8 cellular contexts compared by ENCODE assay signal in genomic region chr12:124567673-124568373, GRCh38. TPM values are rescaled to one million over a fixed set of nuclear protein-coding genes. Genes with fewer than 3 reads are reported as not detected.
A peak's percentile ranks its signal among the peaks of the same experiment; 100 is the strongest.
DNase-seq lines count a peak whose midpoint lies in the region; ATAC-seq, FAIRE-seq and TF ChIP-seq lines count a peak whose summit lies in the region.

No MANE protein-coding gene starts in this region.

- no peaks in the 10 kb centered on the region for H3K9me3 ChIP-seq in right atrium auricular region

- DNase-seq in GM12864 (ENCODE audit: low read depth) (no peak), NCI-H146 treated with DMSO at 0.1 percent for 48 hours (lab: John Stamatoyannopoulos, UW; ENCODE audit: unreplicated experiment) (peak; percentile 25), T-helper 2 cell (peak; percentile 68 to 91 (median 76)), right atrium auricular region (ENCODE audit: low spot score) (peak; percentile 96), putamen (ENCODE audit: low spot score) (peak; percentile 95), urothelium cell line (ENCODE audit: low spot score) (peak; percentile 96)

- peak overlapping the region; percentile 63 for H3K4me3 ChIP-seq in GM12864 (ENCODE audit: low read depth, low read length)
- peak overlapping the region; percentile 33 to 97 for H3K4me3 ChIP-seq in right atrium auricular region

- no peaks in the 10 kb centered on the region for H3K36me3 ChIP-seq in right atrium auricular region

- FAIRE-seq in urothelium cell line (lab: Jason Lieb, UNC), result no peak

- H3K4me1 ChIP-seq in right atrium auricular region, result peaks cover 0 to 54% of the 10 kb centered on the region in 2 donors

- no peaks in the 10 kb centered on the region for H3K27me3 ChIP-seq in right atrium auricular region

- ATAC-seq in HG02678 (IDR thresholded peaks at IDR 0.05; ENCODE audit: unreplicated experiment), result peak; percentile 49

- TF ChIP-seq CTCF in GM12864 (IDR thresholded peaks at IDR 0.05; ENCODE audit: low read depth, low read length, missing control alignments) (no peak), right atrium auricular region (IDR thresholded peaks at IDR 0.05) (no peak)

- H3K27ac ChIP-seq in angular gyrus (ENCODE audit: low read depth, low read length), result peak overlapping the region; percentile 76
- H3K27ac ChIP-seq in right atrium auricular region, result peak overlapping the region; percentile 87 to 90

RNA-seq across cellular contexts. Expression of gene NCOR2, which starts 0.4 kb away (rescaled TPM):
- total RNA-seq in right atrium auricular region, result 100 to 1,000 TPM in 1 of 2 donors, 10 to 100 TPM in 1; 62.9 to 104 TPM
